8 cellular contexts compared by ENCODE assay signal in the genomic region with DNA sequence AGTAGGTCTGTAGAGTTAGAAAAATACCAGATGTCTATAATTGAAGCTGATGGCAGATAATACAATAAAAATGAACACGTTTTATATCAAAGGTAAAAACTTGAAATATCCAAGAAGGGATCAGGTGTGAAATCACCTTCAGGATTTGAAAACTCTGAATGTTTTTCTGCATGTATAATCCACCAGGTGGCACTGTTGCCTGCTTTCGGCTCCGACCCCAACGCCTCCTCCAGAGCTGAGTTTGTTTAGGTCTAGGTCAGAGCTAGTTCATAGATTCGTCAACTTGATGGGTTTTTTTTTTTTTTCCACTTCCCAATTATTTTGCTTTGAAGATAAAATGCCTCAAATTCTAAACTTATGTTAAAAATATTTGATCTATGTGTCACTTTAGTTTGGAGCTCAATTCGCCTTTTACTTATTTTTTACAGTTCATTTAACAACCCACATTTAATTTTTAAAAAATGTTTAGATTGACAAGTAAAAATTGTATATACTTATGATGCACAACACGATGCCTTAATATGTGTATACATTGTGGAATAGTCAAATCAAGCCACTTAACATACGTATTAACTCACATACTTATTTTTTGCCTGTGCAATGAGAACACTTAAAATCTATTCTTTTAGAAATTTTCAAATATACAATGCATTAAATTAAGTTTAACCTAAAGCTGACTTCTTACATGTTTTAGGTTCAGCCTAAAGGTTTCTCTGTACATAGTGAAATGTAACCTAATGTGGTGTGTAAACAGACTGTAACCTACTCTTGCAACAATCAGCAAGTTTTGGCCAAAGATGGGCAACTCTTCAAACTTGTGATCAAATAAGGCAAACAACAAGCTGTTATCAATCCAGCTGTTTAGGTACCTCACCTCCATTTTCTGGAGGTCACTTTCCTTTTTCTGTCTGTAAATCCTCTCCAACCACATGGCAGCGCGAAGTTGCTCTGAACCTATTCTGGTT. TPM values are rescaled to one million over a fixed set of nuclear protein-coding genes. Genes with fewer than 3 reads are reported as not detected.
DNase-seq lines count a peak whose midpoint lies in the region; ATAC-seq lines count a peak whose summit lies in the region.

No MANE protein-coding gene starts in this region.

- CTCF ChIA-PET in CD8-positive, alpha-beta memory T cell (lab: Charles Lee), result interaction anchor here (0.7 to 2.6 kb wide), 36 partner anchors 9 to 1621 kb away, joined by 3 to 33 read pairs (median 4); a partner anchor contains a TSS

- ATAC-seq in GM21825 (IDR thresholded peaks at IDR 0.05; ENCODE audit: unreplicated experiment) (peak; percentile 55), GM21528 (IDR thresholded peaks at IDR 0.05; ENCODE audit: low FRiP score, unreplicated experiment) (no peak)

- peaks cover 16 to 27% of the 10 kb centered on the region in 2 donors for H3K27me3 Mint-ChIP-seq in CD8-positive, alpha-beta memory T cell

- H3K27ac Mint-ChIP-seq in CD8-positive, alpha-beta memory T cell, result no peak overlapping the region

- H3K4me3 ChIP-seq in CD8-positive, alpha-beta memory T cell (ENCODE audit: low read length), result no peak overlapping the region

- POLR2A ChIA-PET in CD8-positive, alpha-beta memory T cell (lab: Charles Lee), result interaction anchor here (0.7 kb wide), 1 partner anchor 769 kb away, joined by 4 read pairs; no protein-coding TSS in a partner anchor

- H3K4me1 Mint-ChIP-seq in CD8-positive, alpha-beta memory T cell, result no peaks in the 10 kb centered on the region

- H3K4me3 Mint-ChIP-seq in CD8-positive, alpha-beta memory T cell, result no peak overlapping the region

- H3K27ac ChIP-seq in CD8-positive, alpha-beta memory T cell (ENCODE audit: low read depth, low read length), result no peak overlapping the region

- H3K27me3 ChIP-seq in CD8-positive, alpha-beta memory T cell (ENCODE audit: insufficient read depth, low read length, poor library complexity, severe bottlenecking), result no peaks in the 10 kb centered on the region

- peaks cover 10 to 19% (median 17%) of the 10 kb centered on the region in 5 donors for H3K9me3 Mint-ChIP-seq in CD8-positive, alpha-beta memory T cell

- DNase-seq in CD8-positive, alpha-beta memory T cell, result peak; percentile 26 to 73 (median 40)
- DNase-seq in NCI-H2171 treated with DMSO at 0.1 percent for 48 hours (lab: John Stamatoyannopoulos, UW), result peak; percentile 63
- peak; percentile 31 for DNase-seq in activated CD4-positive, alpha-beta T cell treated with anti-CD3 and anti-CD28 coated beads for 1 hour
- DNase-seq in cerebellar cortex (ENCODE audit: low spot score), result peak; percentile 74
- DNase-seq in left kidney (ENCODE audit: low read depth, low spot score), result peak; percentile 77
- peak; percentile 40 to 43 for DNase-seq in stimulated activated CD4-positive, alpha-beta T cell treated with anti-CD3 and anti-CD28 coated beads, Interleukin-4, amount 100 ng/mL, for 4 hours

- H3K9me3 ChIP-seq in CD8-positive, alpha-beta memory T cell (ENCODE audit: low read length), result peaks cover 4% of the 10 kb centered on the region

- H3K36me3 Mint-ChIP-seq in CD8-positive, alpha-beta memory T cell, result peaks cover 0 to 13% (median 2%) of the 10 kb centered on the region in 3 donors

- H3K36me3 ChIP-seq in CD8-positive, alpha-beta memory T cell (ENCODE audit: insufficient read depth, low read length), result no peaks in the 10 kb centered on the region

- no peaks in the 10 kb centered on the region for H3K4me1 ChIP-seq in CD8-positive, alpha-beta memory T cell (ENCODE audit: insufficient read depth, low read length)

RNA-seq across cellular contexts. Expression of a gene that starts 39.4 kb away (rescaled TPM):
- 10 to 100 TPM; 13.0 to 13.2 TPM for total RNA-seq in CD8-positive, alpha-beta memory T cell
- 11.1 TPM for polyA plus RNA-seq in CD8-positive, alpha-beta memory T cell
